ENCODE assay signal across 7 cellular contexts in the genomic region with DNA sequence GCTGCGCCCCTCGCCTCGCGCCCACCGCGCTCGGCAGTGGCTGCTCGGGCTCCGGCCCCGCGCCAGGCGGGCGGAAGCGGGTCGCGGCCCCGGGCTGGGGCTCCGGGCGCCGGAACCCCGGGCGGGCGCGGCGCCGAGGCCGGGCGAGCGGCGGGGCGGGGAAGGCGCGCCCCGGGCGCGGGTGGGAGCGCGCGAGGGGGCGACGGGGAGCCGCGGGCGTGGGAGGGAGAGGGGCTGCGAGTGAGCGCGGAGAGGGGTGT. TPM values are rescaled to one million over a fixed set of nuclear protein-coding genes. Genes with fewer than 3 reads are reported as not detected.
DNase-seq lines count a peak whose midpoint lies in the region; ATAC-seq, FAIRE-seq and TF ChIP-seq lines count a peak whose summit lies in the region.

No MANE protein-coding gene starts in this region.

- peaks cover 74% of the 10 kb centered on the region for H3K79me2 ChIP-seq in smooth muscle cell (ENCODE audit: low read depth)

- H3F3A ChIP-seq in smooth muscle cell (ENCODE audit: low read depth): peaks cover 14% of the 10 kb centered on the region

- peak overlapping the region; percentile 63 for H3K9ac ChIP-seq in smooth muscle cell (ENCODE audit: low read depth)

- POLR2A ChIA-PET in RWPE1 (lab: Yijun Ruan, JAX; ENCODE audit: low non-redundant PET): no interaction called here

- DNase-seq in RWPE1 (ENCODE audit: low spot score) (no peak), foreskin fibroblast (no peak), smooth muscle cell (lab: John Stamatoyannopoulos, UW; ENCODE audit: unreplicated experiment) (no peak), urothelium cell line (ENCODE audit: low spot score) (no peak)
- no peak for DNase-seq in effector CD4-positive, alpha-beta T cell

- FAIRE-seq in urothelium cell line (lab: Jason Lieb, UNC): no peak

- H3K4me1 ChIP-seq in smooth muscle cell (ENCODE audit: low read depth): peaks cover 25% of the 10 kb centered on the region

- H3K9me3 ChIP-seq in smooth muscle cell (replicated peaks; ENCODE audit: low read depth): no peaks in the 10 kb centered on the region

- H3K4me3 ChIP-seq in foreskin fibroblast (ENCODE audit: low read depth in 1 of 2, low read length in 2 of 2): peak overlapping the region; percentile 83 to 88
- peak overlapping the region; percentile 91 for H3K4me3 ChIP-seq in smooth muscle cell

- peak overlapping the region; percentile 98 for H3K4me2 ChIP-seq in smooth muscle cell

- no peaks in the 10 kb centered on the region for H3K36me3 ChIP-seq in smooth muscle cell (ENCODE audit: low read depth)

- TF ChIP-seq CTCF in RWPE1 (conservative IDR thresholded peaks at IDR 0.05; ENCODE audit: low read depth) (no peak), foreskin fibroblast (IDR thresholded peaks at IDR 0.05; ENCODE audit: low read depth, low read length) (no peak), smooth muscle cell (IDR thresholded peaks at IDR 0.05; ENCODE audit: borderline replicate concordance, insufficient read depth, poor library complexity, severe bottlenecking) (no peak)

- ATAC-seq in GM21390 (IDR thresholded peaks at IDR 0.05; ENCODE audit: unreplicated experiment): peak; percentile 38
- ATAC-seq in GM19035 (IDR thresholded peaks at IDR 0.05; ENCODE audit: unreplicated experiment): no peak

- peaks cover 30% of the 10 kb centered on the region for H4K20me1 ChIP-seq in smooth muscle cell (ENCODE audit: low read depth)

- H3K27me3 ChIP-seq in smooth muscle cell (ENCODE audit: low read depth): no peaks in the 10 kb centered on the region

- WGBS in smooth muscle cell (ENCODE audit: low lambda C conversion rate): no CpG with 5 or more reads among the region's 47 CpGs

- H3K27ac ChIP-seq in RWPE1 (peak overlapping the region; percentile 95), smooth muscle cell (ENCODE audit: low read depth) (no peak overlapping the region)

- CTCF ChIA-PET in RWPE1 (lab: Yijun Ruan, JAX): interaction anchor here (1.2 kb wide), 1 partner anchor 91 kb away, joined by 5 read pairs; no protein-coding TSS in a partner anchor

- H2AFZ ChIP-seq in smooth muscle cell (ENCODE audit: low read depth): no peak overlapping the region

RNA-seq across cellular contexts. Expression of a gene that starts 0.5 kb away (rescaled TPM):
- 59.2 and 73.7 TPM in 2 replicates for total RNA-seq in smooth muscle cell
- 80.6 and 105 TPM in 2 replicates for polyA plus RNA-seq in smooth muscle cell
